9 cellular contexts compared by ENCODE assay signal in the genomic region with DNA sequence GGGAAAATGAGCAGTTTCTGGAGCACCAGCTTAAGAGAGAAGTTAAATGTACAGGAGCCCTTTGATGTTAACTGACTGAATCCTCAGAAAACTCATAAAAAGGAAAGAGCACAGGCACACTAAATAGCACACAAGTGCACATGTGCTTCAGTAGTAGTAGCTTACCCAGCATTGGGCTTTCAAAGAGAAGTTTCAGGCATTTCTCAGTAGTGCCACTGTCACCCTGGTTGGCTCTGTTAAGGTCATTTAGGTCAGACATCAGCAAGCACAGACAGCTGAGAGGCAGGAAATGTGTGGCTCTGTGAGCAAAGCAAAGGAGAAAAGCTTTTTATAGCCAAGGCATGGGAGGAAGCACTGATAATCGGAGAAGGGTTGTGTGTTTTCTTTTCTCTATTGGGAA.
DNase-seq lines count a peak whose midpoint lies in the region; ATAC-seq and TF ChIP-seq lines count a peak whose summit lies in the region.
"Had no signal": no experiment of that assay in that cellular context is flagged by ENCODE, and none has a peak within 500 bp of the region (broad histone marks: within the 10 kb centered on the region; RNA-seq: fewer than 3 reads in every experiment).

No MANE protein-coding gene starts in this region.

- H3K79me2 ChIP-seq in fibroblast of lung (ENCODE audit: control insufficient read depth, insufficient read depth, low read length) = no peaks in the 10 kb centered on the region

- H3K9ac ChIP-seq in fibroblast of lung (ENCODE audit: insufficient read depth, low read length) = no peak overlapping the region

- H3K4me3 Mint-ChIP-seq in T-helper 2 cell treated with Interferon-gamma antibody and Interleukin-4, amounts not matched to agents 5 μg/mL and 100 μg/mL, for 36 hours = no peak overlapping the region
- no peak overlapping the region for H3K4me3 Mint-ChIP-seq in stimulated activated memory B cell treated with anti-CD40 and anti-IgM and Interleukin-4, amounts not matched to agents 10 μg/mL and 1 μg/mL and 100 μg/mL, for 72 hours

- H3K36me3 Mint-ChIP-seq in T-helper 2 cell treated with Interferon-gamma antibody and Interleukin-4, amounts not matched to agents 5 μg/mL and 100 μg/mL, for 36 hours (ENCODE audit: low read depth) = no peaks in the 10 kb centered on the region
- H3K36me3 Mint-ChIP-seq in stimulated activated memory B cell treated with anti-CD40 and anti-IgM and Interleukin-4, amounts not matched to agents 10 μg/mL and 1 μg/mL and 100 μg/mL, for 72 hours = no peaks in the 10 kb centered on the region

- no peaks in the 10 kb centered on the region for H4K20me1 ChIP-seq in fibroblast of lung (ENCODE audit: control insufficient read depth, extremely low read depth, insufficient read depth, low read length)

- no peaks in the 10 kb centered on the region for H3K9me3 Mint-ChIP-seq in T-helper 2 cell treated with Interferon-gamma antibody and Interleukin-4, amounts not matched to agents 5 μg/mL and 100 μg/mL, for 36 hours
- H3K9me3 Mint-ChIP-seq in stimulated activated memory B cell treated with anti-CD40 and anti-IgM and Interleukin-4, amounts not matched to agents 10 μg/mL and 1 μg/mL and 100 μg/mL, for 72 hours = no peaks in the 10 kb centered on the region

- no peak overlapping the region for H3K27ac ChIP-seq in fibroblast of lung (ENCODE audit: insufficient read depth, low read length)

- H3K27ac Mint-ChIP-seq in T-helper 2 cell treated with Interferon-gamma antibody and Interleukin-4, amounts not matched to agents 5 μg/mL and 100 μg/mL, for 36 hours = no peak overlapping the region
- peak overlapping the region; percentile 16 for H3K27ac Mint-ChIP-seq in stimulated activated memory B cell treated with anti-CD40 and anti-IgM and Interleukin-4, amounts not matched to agents 10 μg/mL and 1 μg/mL and 100 μg/mL, for 72 hours

- peak overlapping the region; percentile 51 for H2AFZ ChIP-seq in fibroblast of lung (ENCODE audit: low read length)

- H3K4me2 ChIP-seq in fibroblast of lung (ENCODE audit: extremely low read depth, insufficient read depth, low read length) = no peak overlapping the region

- H3K9me3 ChIP-seq in fibroblast of lung (ENCODE audit: control insufficient read depth, insufficient read depth, low read depth, low read length) = no peaks in the 10 kb centered on the region

- H3K36me3 ChIP-seq in fibroblast of lung (ENCODE audit: control insufficient read depth, insufficient read depth, low read length) = no peaks in the 10 kb centered on the region

- no peak overlapping the region for H3K4me3 ChIP-seq in NB4 (ENCODE audit: low read depth, low read length)
- no peak overlapping the region for H3K4me3 ChIP-seq in fibroblast of lung (replicated peaks in 1 of 4; ENCODE audit: control extremely low read depth in 1 of 4, insufficient read depth in 1 of 4, low read depth in 3 of 4, low read length in 4 of 4)

- H3K4me1 Mint-ChIP-seq in T-helper 2 cell treated with Interferon-gamma antibody and Interleukin-4, amounts not matched to agents 5 μg/mL and 100 μg/mL, for 36 hours (ENCODE audit: low read depth) = peaks cover 35% of the 10 kb centered on the region
- peaks cover 44% of the 10 kb centered on the region for H3K4me1 Mint-ChIP-seq in stimulated activated memory B cell treated with anti-CD40 and anti-IgM and Interleukin-4, amounts not matched to agents 10 μg/mL and 1 μg/mL and 100 μg/mL, for 72 hours

- no peaks in the 10 kb centered on the region for H3K27me3 ChIP-seq in fibroblast of lung (ENCODE audit: control insufficient read depth, insufficient read depth, low read length)

- ATAC-seq in stimulated activated memory B cell treated with anti-CD40 and anti-IgM and Interleukin-4, amounts not matched to agents 10 μg/mL and 1 μg/mL and 100 μg/mL, for 72 hours = peak; percentile 76

- peak; percentile 23 for DNase-seq in T-helper 2 cell treated with Interferon-gamma antibody and Interleukin-4, amounts not matched to agents 5 μg/mL and 100 μg/mL, for 36 hours (ENCODE audit: low spot score)
- DNase-seq in T-helper 2 cell = no peak
- DNase-seq in NB4 (ENCODE audit: low read depth) = peak; percentile 48
- DNase-seq in fibroblast of lung (ENCODE audit: low read depth in 2 of 2) = no peak
- no peak for DNase-seq in HuH-7 (ENCODE audit: low spot score)
- DNase-seq in T1000 (lab: John Stamatoyannopoulos, UW) = no peak
- no peak for DNase-seq in NCI-H1930 (lab: John Stamatoyannopoulos, UW)
- DNase-seq: T-helper 9 cell had no signal

- peaks cover 8% of the 10 kb centered on the region for H3K27me3 Mint-ChIP-seq in T-helper 2 cell treated with Interferon-gamma antibody and Interleukin-4, amounts not matched to agents 5 μg/mL and 100 μg/mL, for 36 hours (ENCODE audit: low read depth)
- no peaks in the 10 kb centered on the region for H3K27me3 Mint-ChIP-seq in stimulated activated memory B cell treated with anti-CD40 and anti-IgM and Interleukin-4, amounts not matched to agents 10 μg/mL and 1 μg/mL and 100 μg/mL, for 72 hours

- peaks cover 4% of the 10 kb centered on the region for H3K4me1 ChIP-seq in fibroblast of lung (ENCODE audit: control insufficient read depth, extremely low read depth, insufficient read depth, low read length)

- no peak for TF ChIP-seq POLR2A in NB4 (IDR thresholded peaks at IDR 0.05; ENCODE audit: extremely low read depth, insufficient read length)

- TF ChIP-seq CTCF in NB4 (IDR thresholded peaks at IDR 0.05; ENCODE audit: low read depth, low read length) (no peak), fibroblast of lung (conservative IDR thresholded peaks at IDR 0.05 in 1 of 2, IDR thresholded peaks at IDR 0.05 in 1 of 2; ENCODE audit: low read depth in 1 of 2, low read length in 2 of 2) (no peak)

Comparison
In these comparisons a context has a peak if more than half of its experiments do, and no peak if none do; other contexts are left out.
1. DNase-seq: peak in T-helper 2 cell treated with Interferon-gamma antibody and Interleukin-4, amounts not matched to agents 5 μg/mL and 100 μg/mL, for 36 hours (single experiment) and NB4 (single experiment); none in T-helper 2 cell (0 of 5), fibroblast of lung (0 of 2), HuH-7 (single experiment), T1000 (single experiment) and NCI-H1930 (0 of 2).